Comparison of ENCODE assay signal across 1 cellular context in the genomic region with DNA sequence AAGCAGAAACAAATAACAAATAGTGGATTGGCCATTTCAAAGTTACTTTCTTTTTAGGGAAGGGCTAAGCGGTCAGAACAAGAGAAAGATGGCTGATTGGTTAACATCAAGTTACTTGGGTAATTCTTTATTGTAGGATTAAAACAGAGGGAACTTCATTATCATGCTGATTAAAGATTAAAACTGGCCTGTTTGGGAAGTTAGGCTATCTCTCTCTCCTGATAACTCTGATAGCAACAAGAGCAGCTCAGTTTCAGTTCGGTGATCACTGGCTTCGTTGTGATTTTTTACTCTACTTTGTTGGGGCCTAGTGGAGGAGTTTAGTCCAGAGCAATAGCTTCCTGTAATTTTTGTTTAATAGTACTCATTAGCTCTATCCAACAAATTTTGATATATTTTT.
TF ChIP-seq lines count a peak whose summit lies in the region.

No MANE protein-coding gene starts in this region.

TF ChIP-seq in GM12878, 131 proteins besides CTCF, POLR2A, EP300 and RAD21:
- no peak for TF ChIP-seq FOXM1 (IDR thresholded peaks at IDR 0.05; ENCODE audit: low read depth, low read length)
- no peak for TF ChIP-seq KAT2A (conservative IDR thresholded peaks at IDR 0.05; ENCODE audit: control insufficient read depth, low read depth, low read length)
- TF ChIP-seq NFIC (IDR thresholded peaks at IDR 0.05; ENCODE audit: low read depth, low read length): no peak
- no peak for TF ChIP-seq CHD1 (IDR thresholded peaks at IDR 0.05; ENCODE audit: low read depth, low read length)
- TF ChIP-seq SIN3A (IDR thresholded peaks at IDR 0.05; ENCODE audit: low read depth, low read length): no peak
- TF ChIP-seq, protein P1, sequence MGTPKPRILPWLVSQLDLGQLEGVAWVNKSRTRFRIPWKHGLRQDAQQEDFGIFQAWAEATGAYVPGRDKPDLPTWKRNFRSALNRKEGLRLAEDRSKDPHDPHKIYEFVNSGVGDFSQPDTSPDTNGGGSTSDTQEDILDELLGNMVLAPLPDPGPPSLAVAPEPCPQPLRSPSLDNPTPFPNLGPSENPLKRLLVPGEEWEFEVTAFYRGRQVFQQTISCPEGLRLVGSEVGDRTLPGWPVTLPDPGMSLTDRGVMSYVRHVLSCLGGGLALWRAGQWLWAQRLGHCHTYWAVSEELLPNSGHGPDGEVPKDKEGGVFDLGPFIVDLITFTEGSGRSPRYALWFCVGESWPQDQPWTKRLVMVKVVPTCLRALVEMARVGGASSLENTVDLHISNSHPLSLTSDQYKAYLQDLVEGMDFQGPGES (IDR thresholded peaks at IDR 0.05): no peak
- no peak for TF ChIP-seq MYC (IDR thresholded peaks at IDR 0.05; ENCODE audit: insufficient read depth, insufficient read length, insufficient replicate concordance, low read length, severe bottlenecking)
- no peak for TF ChIP-seq HDAC6 (IDR thresholded peaks at IDR 0.05; ENCODE audit: unreplicated experiment)
- no peak for TF ChIP-seq STAT3 (IDR thresholded peaks at IDR 0.05; ENCODE audit: low read depth, low read length)
- TF ChIP-seq TCF12 (IDR thresholded peaks at IDR 0.05; ENCODE audit: low read depth, low read length): no peak
- TF ChIP-seq, protein P2, sequence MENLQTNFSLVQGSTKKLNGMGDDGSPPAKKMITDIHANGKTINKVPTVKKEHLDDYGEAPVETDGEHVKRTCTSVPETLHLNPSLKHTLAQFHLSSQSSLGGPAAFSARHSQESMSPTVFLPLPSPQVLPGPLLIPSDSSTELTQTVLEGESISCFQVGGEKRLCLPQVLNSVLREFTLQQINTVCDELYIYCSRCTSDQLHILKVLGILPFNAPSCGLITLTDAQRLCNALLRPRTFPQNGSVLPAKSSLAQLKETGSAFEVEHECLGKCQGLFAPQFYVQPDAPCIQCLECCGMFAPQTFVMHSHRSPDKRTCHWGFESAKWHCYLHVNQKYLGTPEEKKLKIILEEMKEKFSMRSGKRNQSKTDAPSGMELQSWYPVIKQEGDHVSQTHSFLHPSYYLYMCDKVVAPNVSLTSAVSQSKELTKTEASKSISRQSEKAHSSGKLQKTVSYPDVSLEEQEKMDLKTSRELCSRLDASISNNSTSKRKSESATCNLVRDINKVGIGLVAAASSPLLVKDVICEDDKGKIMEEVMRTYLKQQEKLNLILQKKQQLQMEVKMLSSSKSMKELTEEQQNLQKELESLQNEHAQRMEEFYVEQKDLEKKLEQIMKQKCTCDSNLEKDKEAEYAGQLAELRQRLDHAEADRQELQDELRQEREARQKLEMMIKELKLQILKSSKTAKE (IDR thresholded peaks at IDR 0.05; ENCODE audit: low read depth, poor library complexity, severe bottlenecking): no peak
- TF ChIP-seq, protein P3, sequence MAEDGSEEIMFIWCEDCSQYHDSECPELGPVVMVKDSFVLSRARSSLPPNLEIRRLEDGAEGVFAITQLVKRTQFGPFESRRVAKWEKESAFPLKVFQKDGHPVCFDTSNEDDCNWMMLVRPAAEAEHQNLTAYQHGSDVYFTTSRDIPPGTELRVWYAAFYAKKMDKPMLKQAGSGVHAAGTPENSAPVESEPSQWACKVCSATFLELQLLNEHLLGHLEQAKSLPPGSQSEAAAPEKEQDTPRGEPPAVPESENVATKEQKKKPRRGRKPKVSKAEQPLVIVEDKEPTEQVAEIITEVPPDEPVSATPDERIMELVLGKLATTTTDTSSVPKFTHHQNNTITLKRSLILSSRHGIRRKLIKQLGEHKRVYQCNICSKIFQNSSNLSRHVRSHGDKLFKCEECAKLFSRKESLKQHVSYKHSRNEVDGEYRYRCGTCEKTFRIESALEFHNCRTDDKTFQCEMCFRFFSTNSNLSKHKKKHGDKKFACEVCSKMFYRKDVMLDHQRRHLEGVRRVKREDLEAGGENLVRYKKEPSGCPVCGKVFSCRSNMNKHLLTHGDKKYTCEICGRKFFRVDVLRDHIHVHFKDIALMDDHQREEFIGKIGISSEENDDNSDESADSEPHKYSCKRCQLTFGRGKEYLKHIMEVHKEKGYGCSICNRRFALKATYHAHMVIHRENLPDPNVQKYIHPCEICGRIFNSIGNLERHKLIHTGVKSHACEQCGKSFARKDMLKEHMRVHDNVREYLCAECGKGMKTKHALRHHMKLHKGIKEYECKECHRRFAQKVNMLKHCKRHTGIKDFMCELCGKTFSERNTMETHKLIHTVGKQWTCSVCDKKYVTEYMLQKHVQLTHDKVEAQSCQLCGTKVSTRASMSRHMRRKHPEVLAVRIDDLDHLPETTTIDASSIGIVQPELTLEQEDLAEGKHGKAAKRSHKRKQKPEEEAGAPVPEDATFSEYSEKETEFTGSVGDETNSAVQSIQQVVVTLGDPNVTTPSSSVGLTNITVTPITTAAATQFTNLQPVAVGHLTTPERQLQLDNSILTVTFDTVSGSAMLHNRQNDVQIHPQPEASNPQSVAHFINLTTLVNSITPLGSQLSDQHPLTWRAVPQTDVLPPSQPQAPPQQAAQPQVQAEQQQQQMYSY (CRISPR knock-in tag; IDR thresholded peaks at IDR 0.05): no peak
- TF ChIP-seq IKZF1 (conservative IDR thresholded peaks at IDR 0.05): no peak
- no peak for TF ChIP-seq EED (IDR thresholded peaks at IDR 0.05; ENCODE audit: low read depth)
- no peak for TF ChIP-seq CREB1 (IDR thresholded peaks at IDR 0.05; ENCODE audit: low read depth)
- no peak for TF ChIP-seq WRNIP1 (IDR thresholded peaks at IDR 0.05; ENCODE audit: borderline replicate concordance, low read depth, low read length)
- TF ChIP-seq MYB (IDR thresholded peaks at IDR 0.05; ENCODE audit: borderline replicate concordance, low read depth, low read length): no peak
